23 cellular contexts compared by ENCODE assay signal in genomic region chr12:131687346-131688125, GRCh38. TPM values are rescaled to one million over a fixed set of nuclear protein-coding genes. Genes with fewer than 3 reads are reported as not detected.
DNase-seq lines count a peak whose midpoint lies in the region; ATAC-seq and TF ChIP-seq lines count a peak whose summit lies in the region.
"Had no signal": no experiment of that assay in that cellular context is flagged by ENCODE, and none has a peak within 500 bp of the region (broad histone marks: within the 10 kb centered on the region; RNA-seq: fewer than 3 reads in every experiment).

No MANE protein-coding gene starts in this region.

- peaks cover 0 to 18% of the 10 kb centered on the region in 2 donors for H3K27me3 ChIP-seq in left lung
- H3K27me3 ChIP-seq: SJCRH30 had no signal

- intact Hi-C loops in left lung (cut with DNase I) = no loop called here

- no peaks in the 10 kb centered on the region for H3K4me1 ChIP-seq in HEK293 (ENCODE audit: control insufficient read depth, insufficient read depth, low read length)
- no peaks in the 10 kb centered on the region for H3K4me1 ChIP-seq in left lung
- H3K4me1 ChIP-seq: Caco-2, SJCRH30 had no signal

- no peaks in the 10 kb centered on the region for H3K9me3 Mint-ChIP-seq in osteocyte (ENCODE audit: unreplicated experiment)

- H3K36me3 ChIP-seq in HEK293 (ENCODE audit: control insufficient read depth in 2 of 2, insufficient read depth in 1 of 2, low read length in 2 of 2) (no peaks in the 10 kb centered on the region), left lung (no peaks in the 10 kb centered on the region)
- H3K36me3 ChIP-seq: BLaER1 treated with 17β-estradiol and CSF1 and Interleukin-3, amounts not matched to agents 10 nM and 100 nM; SJCRH30 had no signal

- POLR2A ChIA-PET in HEK293 (lab: Yijun Ruan, JAX) = no interaction called here

- no peak for ATAC-seq in left lung
- ATAC-seq in GM18511 (IDR thresholded peaks at IDR 0.05; ENCODE audit: unreplicated experiment) = no peak
- ATAC-seq: Panc1 had no signal

- H3K27ac ChIP-seq in HEK293 (ENCODE audit: extremely low read depth, low read depth, low read length) = no peak overlapping the region
- H3K27ac ChIP-seq in left lung = no peak overlapping the region
- H3K27ac ChIP-seq: 22Rv1; BLaER1 treated with 17β-estradiol and CSF1 and Interleukin-3, amounts not matched to agents 10 nM and 100 nM; KMS-11; SJCRH30 had no signal

- H3K9me3 ChIP-seq in HEK293 (ENCODE audit: control insufficient read depth, insufficient read depth, low read depth, low read length) = no peaks in the 10 kb centered on the region
- H3K9me3 ChIP-seq in left lung = no peaks in the 10 kb centered on the region
- H3K9me3 ChIP-seq: Caco-2, SJCRH30 had no signal

- CTCF ChIA-PET in HEK293 (lab: Yijun Ruan, JAX) = no interaction called here

- H3K4me3 ChIP-seq in HEK293 (ENCODE audit: low read depth, low read length) = no peak overlapping the region
- no peak overlapping the region for H3K4me3 ChIP-seq in left lung
- H3K4me3 ChIP-seq: BLaER1 treated with 17β-estradiol and CSF1 and Interleukin-3, amounts not matched to agents 10 nM and 100 nM; SJCRH30 had no signal

- H3K4me3 Mint-ChIP-seq in osteocyte (ENCODE audit: unreplicated experiment) = no peak overlapping the region
- H3K4me3 Mint-ChIP-seq: CD4-positive, alpha-beta memory T cell had no signal

- H3K27me3 Mint-ChIP-seq in osteocyte (ENCODE audit: unreplicated experiment) = no peaks in the 10 kb centered on the region

- no peaks in the 10 kb centered on the region for H3K36me3 Mint-ChIP-seq in osteocyte (ENCODE audit: unreplicated experiment)
- H3K36me3 Mint-ChIP-seq: CD4-positive, alpha-beta memory T cell had no signal

- H3K27ac Mint-ChIP-seq in osteocyte (ENCODE audit: unreplicated experiment) = no peak overlapping the region

- TF ChIP-seq CTCF in HEK293 (tag by site-specific recombination; IDR thresholded peaks at IDR 0.05) = no peak
- TF ChIP-seq CTCF in osteocyte (IDR thresholded peaks at IDR 0.05) = no peak
- TF ChIP-seq CTCF in left lung (IDR thresholded peaks at IDR 0.05) = no peak

- DNase-seq in DMS53 (lab: John Stamatoyannopoulos, UW) (peak; percentile 14), DMS53 treated with DMSO at 0.1 percent for 48 hours (lab: John Stamatoyannopoulos, UW; ENCODE audit: unreplicated experiment) (no peak), islet precursor cell (peak; percentile 53), osteocyte (ENCODE audit: extremely low spot score, unreplicated experiment) (peak; percentile 79), left lung (no peak)
- no peak for DNase-seq in effector CD4-positive, alpha-beta T cell
- DNase-seq: ACHN; Caco-2; CD4-positive, alpha-beta memory T cell; DMS 273 treated with DMSO at 0.1 percent for 48 hours; IMR-90; NCI-H1105 treated with DMSO at 0.1 percent for 48 hours; NCI-H2029 treated with DMSO at 0.1 percent for 48 hours; NCI-H2171 treated with DMSO at 0.1 percent for 48 hours; NCI-H524 treated with DMSO at 0.1 percent for 48 hours; NCI-H82; SJCRH30 had no signal

- no peaks in the 10 kb centered on the region for H3K4me1 Mint-ChIP-seq in osteocyte (ENCODE audit: unreplicated experiment)

TF ChIP-seq in HEK293, 187 proteins besides CTCF, POLR2A, EP300 and RAD21:
- TF ChIP-seq KLF17 (tag by site-specific recombination; IDR thresholded peaks at IDR 0.05) (no peak), ZNF362 (tag by site-specific recombination; IDR thresholded peaks at IDR 0.05) (no peak), SP7 (tag by site-specific recombination; IDR thresholded peaks at IDR 0.05) (no peak), ZNF776 (tag by site-specific recombination; IDR thresholded peaks at IDR 0.05; ENCODE audit: borderline replicate concordance) (no peak), ZNF157 (tag by site-specific recombination; IDR thresholded peaks at IDR 0.05) (no peak), ZNF211 (tag by site-specific recombination; IDR thresholded peaks at IDR 0.05; ENCODE audit: low read depth) (no peak), ZIC2 (tag by site-specific recombination; IDR thresholded peaks at IDR 0.05) (peak; percentile 46; the same call in 1 of the 2 replicates), ZNF639 (tag by site-specific recombination; IDR thresholded peaks at IDR 0.05) (no peak)

RNA-seq across cellular contexts. Expression of gene SFSWAP, which starts 23.4 kb away (rescaled TPM):
- total RNA-seq in osteocyte (48.0 and 51.3 TPM in 2 replicates), left lung (10 to 100 TPM; 26.0 to 38.3 TPM)

Comparison
In these comparisons a context has a peak if more than half of its experiments do, and no peak if none do; other contexts are left out.
1. DNase-seq: peak in DMS53 (single experiment), islet precursor cell (single experiment) and osteocyte (single experiment); none in DMS53 treated with DMSO at 0.1 percent for 48 hours (single experiment), left lung (0 of 2) and effector CD4-positive, alpha-beta T cell (single experiment).